In the genomic region with DNA sequence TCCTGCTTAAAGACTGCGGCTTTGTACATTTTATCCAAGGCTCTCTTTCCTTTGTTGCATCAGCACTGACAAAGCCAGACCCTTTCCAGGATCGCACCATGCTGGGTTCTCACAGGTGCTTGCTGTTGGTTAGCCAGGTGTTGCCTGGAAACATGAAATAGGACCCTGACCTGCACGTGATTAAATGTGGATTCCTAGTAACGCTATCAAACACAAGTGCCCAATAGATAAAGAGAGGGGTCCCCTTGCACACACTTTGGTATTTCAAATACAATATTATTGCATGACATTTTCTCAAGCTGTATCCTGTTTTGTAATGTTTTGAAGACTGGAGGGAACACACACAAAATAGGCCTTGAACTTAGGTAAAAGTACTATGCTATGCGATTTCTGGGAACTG, we compare ENCODE assay signal across 16 cellular contexts.
DNase-seq lines count a peak whose midpoint lies in the region; ATAC-seq and TF ChIP-seq lines count a peak whose summit lies in the region.
"Had no signal": no experiment of that assay in that cellular context is flagged by ENCODE, and none has a peak within 500 bp of the region (broad histone marks: within the 10 kb centered on the region; RNA-seq: fewer than 3 reads in every experiment).

No MANE protein-coding gene starts in this region.

- H3K9me3 Mint-ChIP-seq in nephron progenitor cell: peaks cover 29% of the 10 kb centered on the region

- H3K27me3 ChIP-seq in HUES64 (ENCODE audit: insufficient read depth, low read length): no peaks in the 10 kb centered on the region
- no peaks in the 10 kb centered on the region for H3K27me3 ChIP-seq in HAP-1 (ENCODE audit: low read depth)
- H3K27me3 ChIP-seq in adrenal gland: no peaks in the 10 kb centered on the region
- H3K27me3 ChIP-seq: colonic mucosa had no signal

- H3K27ac ChIP-seq in HUES64 (ENCODE audit: low read depth, low read length): 0 out of 2 replicates have a peak overlapping the region, but pooled peaks have one; percentile 13
- H3K27ac ChIP-seq in adrenal gland: no peak overlapping the region
- H3K27ac ChIP-seq: colonic mucosa, HL-60, WERI-Rb-1 had no signal

- H3K27me3 Mint-ChIP-seq in nephron progenitor cell (ENCODE audit: low read depth, poor library complexity): no peaks in the 10 kb centered on the region
- H3K27me3 Mint-ChIP-seq: activated naive CD8-positive, alpha-beta T cell treated with anti-CD3 and anti-CD28 coated beads for 36 hours had no signal

- peaks cover 9% of the 10 kb centered on the region; the same call in 1 of the 2 replicates for H3K4me1 ChIP-seq in HUES64 (ENCODE audit: insufficient read depth, low read length)
- H3K4me1 ChIP-seq in HAP-1: peaks cover 10% of the 10 kb centered on the region
- H3K4me1 ChIP-seq in adrenal gland (replicated peaks in 1 of 2): no peaks in the 10 kb centered on the region
- H3K4me1 ChIP-seq: colonic mucosa had no signal

- H3K9me3 ChIP-seq in HUES64 (ENCODE audit: insufficient read depth, low read depth, low read length) (no peaks in the 10 kb centered on the region), HAP-1 (peaks cover 3% of the 10 kb centered on the region; the same call in 1 of the 2 replicates), adrenal gland (replicated peaks in 1 of 3) (no peaks in the 10 kb centered on the region)
- H3K9me3 ChIP-seq: colonic mucosa had no signal

- H3K4me3 ChIP-seq in HUES64 (ENCODE audit: low read length) (no peak overlapping the region), HAP-1 (no peak overlapping the region), adrenal gland (no peak overlapping the region)
- H3K4me3 ChIP-seq: colonic mucosa had no signal

- peak overlapping the region; percentile 93 for H3K27ac Mint-ChIP-seq in nephron progenitor cell
- H3K27ac Mint-ChIP-seq: activated naive CD8-positive, alpha-beta T cell treated with anti-CD3 and anti-CD28 coated beads for 36 hours had no signal

- intact Hi-C loops in adrenal gland (cut with DNase I): no loop called here

- H3K9ac ChIP-seq in HUES64 (ENCODE audit: low read depth, low read length): peak overlapping the region; percentile 55; the same call in 1 of the 2 replicates

- H3K4me3 Mint-ChIP-seq in nephron progenitor cell: no peak overlapping the region
- H3K4me3 Mint-ChIP-seq: activated naive CD8-positive, alpha-beta T cell treated with anti-CD3 and anti-CD28 coated beads for 36 hours had no signal

- H3K36me3 Mint-ChIP-seq in nephron progenitor cell (ENCODE audit: low read depth): peaks cover 84% of the 10 kb centered on the region
- H3K36me3 Mint-ChIP-seq: activated naive CD8-positive, alpha-beta T cell treated with anti-CD3 and anti-CD28 coated beads for 36 hours had no signal

- in situ Hi-C loops in HAP-1 (cut with MboI; ENCODE audit: low sequenced_read_pairs): no loop called here

- no peak for TF ChIP-seq POLR2A in adrenal gland (IDR thresholded peaks at IDR 0.05)

- peaks cover 10% of the 10 kb centered on the region; the same call in 1 of the 2 replicates for H3K36me3 ChIP-seq in HUES64 (ENCODE audit: insufficient read depth, low read length)
- H3K36me3 ChIP-seq in HAP-1 (replicated peaks): peaks cover 9% of the 10 kb centered on the region; the same call in 1 of the 2 replicates
- H3K36me3 ChIP-seq in adrenal gland (replicated peaks in 1 of 2): no peaks in the 10 kb centered on the region
- H3K36me3 ChIP-seq: colonic mucosa, WERI-Rb-1 had no signal

- TF ChIP-seq CTCF in nephron progenitor cell (IDR thresholded peaks at IDR 0.05) (no peak), adrenal gland (IDR thresholded peaks at IDR 0.05) (no peak)

- ATAC-seq in SK-N-SH treated with all-trans-retinoic acid at 6 μM for 48 hours: no peak
- ATAC-seq: right cardiac atrium had no signal

- WGBS in HUES64: 85% methylated on average over 5 of the region's 5 CpGs
- WGBS in adrenal gland, 4 donors: 59 to 68% (median 61%) methylated on average over 5 of the region's 5 CpGs

- DNase-seq in NCI-H2107 (lab: John Stamatoyannopoulos, UW): peak; percentile 84
- peak; percentile 91 for DNase-seq in dermis blood vessel endothelial cell
- no peak for DNase-seq in nephron progenitor cell
- no peak for DNase-seq in activated CD4-positive, alpha-beta T cell treated with anti-CD3 and anti-CD28 coated beads, Interleukin-2, amount 50 U/mL, for 1 hour
- DNase-seq in HAP-1 (ENCODE audit: low spot score in 2 of 2): no peak
- no peak for DNase-seq in adrenal gland
- DNase-seq: activated naive CD8-positive, alpha-beta T cell treated with anti-CD3 and anti-CD28 coated beads for 36 hours; colonic mucosa; islet precursor cell; right cardiac atrium; stimulated activated CD4-positive, alpha-beta T cell treated with anti-CD3 and anti-CD28 coated beads, Interleukin-4, amount 100 ng/mL, for 4 hours; stimulated activated naive CD4-positive, alpha-beta T cell treated with Interleukin-2 at 50 U/mL for 16 hours; WERI-Rb-1 had no signal

- H3K4me1 Mint-ChIP-seq in nephron progenitor cell: peaks cover 43% of the 10 kb centered on the region
- H3K4me1 Mint-ChIP-seq: activated naive CD8-positive, alpha-beta T cell treated with anti-CD3 and anti-CD28 coated beads for 36 hours had no signal

TF ChIP-seq in SK-N-SH treated with all-trans-retinoic acid at 6 μM for 48 hours, 23 proteins besides CTCF, POLR2A, EP300 and RAD21:
- no peak for TF ChIP-seq ZNF8 (CRISPR knock-in tag; IDR thresholded peaks at IDR 0.05)
- TF ChIP-seq SNAI2 (CRISPR knock-in tag; IDR thresholded peaks at IDR 0.05): no peak
- TF ChIP-seq ZC3H10 (CRISPR knock-in tag; IDR thresholded peaks at IDR 0.05): no peak
- no peak for TF ChIP-seq TCF4 (CRISPR knock-in tag; IDR thresholded peaks at IDR 0.05; ENCODE audit: borderline replicate concordance)
- no peak for TF ChIP-seq RARB (CRISPR knock-in tag; IDR thresholded peaks at IDR 0.05)
- TF ChIP-seq OSR1 (CRISPR knock-in tag; IDR thresholded peaks at IDR 0.05): no peak
- TF ChIP-seq ZNF565 (CRISPR knock-in tag; conservative IDR thresholded peaks at IDR 0.05; ENCODE audit: low read depth): no peak
- no peak for TF ChIP-seq ESRRG (CRISPR knock-in tag; IDR thresholded peaks at IDR 0.05)
- TF ChIP-seq CSDC2 (CRISPR knock-in tag; IDR thresholded peaks at IDR 0.05): no peak
- TF ChIP-seq, protein P1, sequence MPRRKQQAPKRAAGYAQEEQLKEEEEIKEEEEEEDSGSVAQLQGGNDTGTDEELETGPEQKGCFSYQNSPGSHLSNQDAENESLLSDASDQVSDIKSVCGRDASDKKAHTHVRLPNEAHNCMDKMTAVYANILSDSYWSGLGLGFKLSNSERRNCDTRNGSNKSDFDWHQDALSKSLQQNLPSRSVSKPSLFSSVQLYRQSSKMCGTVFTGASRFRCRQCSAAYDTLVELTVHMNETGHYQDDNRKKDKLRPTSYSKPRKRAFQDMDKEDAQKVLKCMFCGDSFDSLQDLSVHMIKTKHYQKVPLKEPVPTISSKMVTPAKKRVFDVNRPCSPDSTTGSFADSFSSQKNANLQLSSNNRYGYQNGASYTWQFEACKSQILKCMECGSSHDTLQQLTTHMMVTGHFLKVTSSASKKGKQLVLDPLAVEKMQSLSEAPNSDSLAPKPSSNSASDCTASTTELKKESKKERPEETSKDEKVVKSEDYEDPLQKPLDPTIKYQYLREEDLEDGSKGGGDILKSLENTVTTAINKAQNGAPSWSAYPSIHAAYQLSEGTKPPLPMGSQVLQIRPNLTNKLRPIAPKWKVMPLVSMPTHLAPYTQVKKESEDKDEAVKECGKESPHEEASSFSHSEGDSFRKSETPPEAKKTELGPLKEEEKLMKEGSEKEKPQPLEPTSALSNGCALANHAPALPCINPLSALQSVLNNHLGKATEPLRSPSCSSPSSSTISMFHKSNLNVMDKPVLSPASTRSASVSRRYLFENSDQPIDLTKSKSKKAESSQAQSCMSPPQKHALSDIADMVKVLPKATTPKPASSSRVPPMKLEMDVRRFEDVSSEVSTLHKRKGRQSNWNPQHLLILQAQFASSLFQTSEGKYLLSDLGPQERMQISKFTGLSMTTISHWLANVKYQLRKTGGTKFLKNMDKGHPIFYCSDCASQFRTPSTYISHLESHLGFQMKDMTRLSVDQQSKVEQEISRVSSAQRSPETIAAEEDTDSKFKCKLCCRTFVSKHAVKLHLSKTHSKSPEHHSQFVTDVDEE (CRISPR knock-in tag; IDR thresholded peaks at IDR 0.05): no peak
- no peak for TF ChIP-seq ARNTL (CRISPR knock-in tag; IDR thresholded peaks at IDR 0.05; ENCODE audit: borderline replicate concordance, low read depth)
- TF ChIP-seq, protein P2, sequence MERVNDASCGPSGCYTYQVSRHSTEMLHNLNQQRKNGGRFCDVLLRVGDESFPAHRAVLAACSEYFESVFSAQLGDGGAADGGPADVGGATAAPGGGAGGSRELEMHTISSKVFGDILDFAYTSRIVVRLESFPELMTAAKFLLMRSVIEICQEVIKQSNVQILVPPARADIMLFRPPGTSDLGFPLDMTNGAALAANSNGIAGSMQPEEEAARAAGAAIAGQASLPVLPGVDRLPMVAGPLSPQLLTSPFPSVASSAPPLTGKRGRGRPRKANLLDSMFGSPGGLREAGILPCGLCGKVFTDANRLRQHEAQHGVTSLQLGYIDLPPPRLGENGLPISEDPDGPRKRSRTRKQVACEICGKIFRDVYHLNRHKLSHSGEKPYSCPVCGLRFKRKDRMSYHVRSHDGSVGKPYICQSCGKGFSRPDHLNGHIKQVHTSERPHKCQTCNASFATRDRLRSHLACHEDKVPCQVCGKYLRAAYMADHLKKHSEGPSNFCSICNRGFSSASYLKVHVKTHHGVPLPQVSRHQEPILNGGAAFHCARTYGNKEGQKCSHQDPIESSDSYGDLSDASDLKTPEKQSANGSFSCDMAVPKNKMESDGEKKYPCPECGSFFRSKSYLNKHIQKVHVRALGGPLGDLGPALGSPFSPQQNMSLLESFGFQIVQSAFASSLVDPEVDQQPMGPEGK (CRISPR knock-in tag; IDR thresholded peaks at IDR 0.05; ENCODE audit: borderline replicate concordance): no peak
- no peak for TF ChIP-seq CREB5 (CRISPR knock-in tag; IDR thresholded peaks at IDR 0.05; ENCODE audit: low read depth)
- no peak for TF ChIP-seq ZNF70 (CRISPR knock-in tag; IDR thresholded peaks at IDR 0.05)
- TF ChIP-seq ZFP30 (CRISPR knock-in tag; IDR thresholded peaks at IDR 0.05): no peak
- TF ChIP-seq PPARA (CRISPR knock-in tag; IDR thresholded peaks at IDR 0.05; ENCODE audit: borderline replicate concordance): no peak

Comparison
In these comparisons a context has a peak if more than half of its experiments do, and no peak if none do; other contexts are left out.
1. DNase-seq: peak in NCI-H2107 (single experiment) and dermis blood vessel endothelial cell (single experiment); none in nephron progenitor cell (single experiment), activated CD4-positive, alpha-beta T cell treated with anti-CD3 and anti-CD28 coated beads, Interleukin-2, amount 50 U/mL, for 1 hour (single experiment), HAP-1 (0 of 2) and adrenal gland (0 of 7).